In the genomic region with DNA sequence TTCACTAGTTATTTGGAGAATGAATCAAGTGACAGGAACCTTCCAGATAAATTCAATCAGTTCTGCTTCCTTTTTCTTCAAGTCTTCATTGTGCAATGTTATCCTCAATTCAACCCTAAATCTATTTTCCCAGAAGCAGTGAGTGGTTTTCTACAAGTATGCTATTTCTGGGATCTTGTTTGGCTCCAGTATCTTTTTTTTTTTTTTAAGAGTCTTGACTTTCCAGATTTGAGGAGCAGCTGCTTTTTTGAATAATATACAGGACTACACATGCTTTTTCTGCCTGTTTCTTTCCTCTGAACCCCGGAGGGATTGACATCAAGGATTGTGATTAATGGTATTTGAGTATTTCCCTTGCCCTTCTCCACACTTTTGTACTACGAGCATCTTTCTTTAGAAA, we compare ENCODE assay signal across 16 cellular contexts.
DNase-seq lines count a peak whose midpoint lies in the region; ATAC-seq and TF ChIP-seq lines count a peak whose summit lies in the region.
"Had no signal": no experiment of that assay in that cellular context is flagged by ENCODE, and none has a peak within 500 bp of the region (broad histone marks: within the 10 kb centered on the region; RNA-seq: fewer than 3 reads in every experiment).

No MANE protein-coding gene starts in this region.

- no peak for ATAC-seq in GM19035 (IDR thresholded peaks at IDR 0.05; ENCODE audit: unreplicated experiment)
- ATAC-seq: K562, mucosa of descending colon had no signal

- H3K36me3 ChIP-seq in ACC112 (ENCODE audit: insufficient read depth, low read length) (no peaks in the 10 kb centered on the region), adipocyte (ENCODE audit: control insufficient read depth, insufficient read depth, low read length, severe bottlenecking) (no peaks in the 10 kb centered on the region), parathyroid adenoma (ENCODE audit: control insufficient read depth, insufficient read depth, low read length) (no peaks in the 10 kb centered on the region), SJCRH30 (no peaks in the 10 kb centered on the region)

- TF ChIP-seq CTCF in parathyroid adenoma (IDR thresholded peaks at IDR 0.05), result no peak

- peak; percentile 77 for DNase-seq in adipocyte (ENCODE audit: low read depth)
- peak; percentile 46 for DNase-seq in foreskin melanocyte
- DNase-seq in SIG-M5 (lab: John Stamatoyannopoulos, UW), result no peak
- DNase-seq in cerebellar cortex (ENCODE audit: low spot score), result no peak
- DNase-seq in SJCRH30, result no peak
- DNase-seq: ACHN; activated CD4-positive, alpha-beta T cell treated with anti-CD3 and anti-CD28 coated beads, Interleukin-2, amount 50 U/mL, for 1 hour; activated T-cell treated with anti-CD3 and anti-CD28 coated beads, Interleukin-2, amount 50 U/mL, for 24 hours; mucosa of descending colon; NCI-H446 treated with DMSO at 0.1 percent for 48 hours; testis had no signal

- 0 out of 2 replicates have a peak overlapping the region, but pooled peaks have one; percentile 13 for H3K27ac ChIP-seq in ACC112 (ENCODE audit: low read depth, low read length)
- H3K27ac ChIP-seq in parathyroid adenoma, result peak overlapping the region; percentile 21
- no peak overlapping the region for H3K27ac ChIP-seq in SJCRH30
- H3K27ac ChIP-seq: SK-N-MC had no signal

- H3K4me2 ChIP-seq in parathyroid adenoma (ENCODE audit: low read length), result no peak overlapping the region

- H3K27me3 ChIP-seq in ACC112 (ENCODE audit: insufficient read depth, low read length), result no peaks in the 10 kb centered on the region
- H3K27me3 ChIP-seq in adipocyte (replicated peaks; ENCODE audit: control insufficient read depth, insufficient read depth, low read length), result no peaks in the 10 kb centered on the region
- no peaks in the 10 kb centered on the region for H3K27me3 ChIP-seq in parathyroid adenoma (ENCODE audit: control insufficient read depth, insufficient read depth, low read length)
- H3K27me3 ChIP-seq in SJCRH30, result no peaks in the 10 kb centered on the region
- H3K27me3 ChIP-seq: testis had no signal

- peaks cover 10% of the 10 kb centered on the region for H3K4me1 ChIP-seq in ACC112 (ENCODE audit: control insufficient read depth, insufficient read depth, low read length, unreplicated experiment)
- peaks cover 23% of the 10 kb centered on the region for H3K4me1 ChIP-seq in adipocyte (ENCODE audit: control insufficient read depth, insufficient read depth, low read length)
- H3K4me1 ChIP-seq in parathyroid adenoma, result no peaks in the 10 kb centered on the region
- H3K4me1 ChIP-seq in SJCRH30, result no peaks in the 10 kb centered on the region

- H3K9me3 ChIP-seq in adipocyte (ENCODE audit: control insufficient read depth, low read length), result no peaks in the 10 kb centered on the region
- H3K9me3 ChIP-seq in parathyroid adenoma (ENCODE audit: control insufficient read depth, low read length), result no peaks in the 10 kb centered on the region
- H3K9me3 ChIP-seq in SJCRH30 (replicated peaks), result no peaks in the 10 kb centered on the region
- H3K9me3 ChIP-seq: mucosa of descending colon, testis had no signal

- H2AFZ ChIP-seq in ACC112 (ENCODE audit: low read length, unreplicated experiment) (no peak overlapping the region), parathyroid adenoma (no peak overlapping the region)

- H3K9ac ChIP-seq in adipocyte (ENCODE audit: low read length), result peak overlapping the region; percentile 54
- H3K9ac ChIP-seq in parathyroid adenoma, result no peak overlapping the region

- H3K79me2 ChIP-seq in ACC112 (ENCODE audit: control insufficient read depth, insufficient read depth, low read length, unreplicated experiment) (no peaks in the 10 kb centered on the region), parathyroid adenoma (no peaks in the 10 kb centered on the region)

- H3K4me3 ChIP-seq in ACC112 (ENCODE audit: low read depth, low read length), result no peak overlapping the region
- peak overlapping the region; percentile 21 for H3K4me3 ChIP-seq in adipocyte (ENCODE audit: low read length)
- H3K4me3 ChIP-seq in parathyroid adenoma (ENCODE audit: low read depth, low read length), result no peak overlapping the region
- no peak overlapping the region for H3K4me3 ChIP-seq in SJCRH30
- H3K4me3 ChIP-seq: K562, mucosa of descending colon, SK-N-MC, testis had no signal

Comparison
In these comparisons a context has a peak if more than half of its experiments do, and no peak if none do; other contexts are left out.
1. DNase-seq: peak in adipocyte (single experiment) and foreskin melanocyte (single experiment); none in SIG-M5 (single experiment), cerebellar cortex (single experiment) and SJCRH30 (0 of 2).